Comparison of ENCODE assay signal across 9 cellular contexts in the genomic region with DNA sequence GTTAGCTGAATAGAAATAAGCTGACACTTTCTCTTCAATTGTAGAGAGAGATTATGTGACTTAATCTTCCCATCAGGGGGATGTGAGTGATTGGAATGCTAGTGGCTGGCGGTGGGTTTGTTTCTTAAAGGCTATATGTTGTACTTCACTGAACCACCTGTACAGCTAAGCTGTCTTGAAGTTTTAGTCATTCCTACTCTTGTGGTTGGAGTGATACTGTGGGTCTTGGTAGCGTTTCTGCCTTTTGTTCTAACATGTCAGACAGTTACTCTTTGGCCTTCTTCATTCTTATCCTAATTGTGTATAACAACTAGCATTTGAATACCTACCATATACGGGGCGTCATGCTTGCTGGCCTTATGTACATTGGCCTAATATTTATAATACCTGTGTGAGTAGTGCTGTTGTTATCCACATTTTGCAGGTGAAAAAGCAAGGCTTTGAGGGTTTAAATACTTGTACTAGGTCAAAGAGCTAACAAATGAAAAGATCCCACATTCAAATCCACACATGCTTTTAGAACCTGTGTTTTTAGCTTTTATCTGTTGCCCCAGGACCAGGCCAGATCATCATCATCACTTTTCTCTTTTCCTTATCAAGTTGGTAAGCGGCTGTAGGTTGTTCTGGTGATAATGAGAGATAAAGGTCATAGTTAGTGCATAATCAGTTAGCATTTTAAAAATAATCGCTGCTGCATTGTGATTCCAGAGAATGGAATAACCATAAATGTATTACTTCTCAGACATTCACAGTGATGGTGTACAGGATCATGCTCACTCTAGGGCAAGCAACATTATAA. TPM values are rescaled to one million over a fixed set of nuclear protein-coding genes. Genes with fewer than 3 reads are reported as not detected.
DNase-seq lines count a peak whose midpoint lies in the region; ATAC-seq and TF ChIP-seq lines count a peak whose summit lies in the region.
"Had no signal": no experiment of that assay in that cellular context is flagged by ENCODE, and none has a peak within 500 bp of the region (broad histone marks: within the 10 kb centered on the region; RNA-seq: fewer than 3 reads in every experiment).

No MANE protein-coding gene starts in this region.

- H3K4me1 ChIP-seq in neural progenitor cell (peaks cover 27% of the 10 kb centered on the region), PC-9 (replicated peaks; ENCODE audit: insufficient read depth) (0 out of 2 replicates have a peak, but pooled peaks cover 5% of the 10 kb centered on the region)

- no peak for TF ChIP-seq CTCF in neural progenitor cell (IDR thresholded peaks at IDR 0.05)
- no peak for TF ChIP-seq CTCF in PC-9 (conservative IDR thresholded peaks at IDR 0.05)

- no TSS peak for BruUV-seq in PC-9 (replicated peaks; lab: Mats Ljungman, UMichigan)

- H3K36me3 ChIP-seq in neural progenitor cell (no peaks in the 10 kb centered on the region), PC-9 (ENCODE audit: low read depth) (peaks cover 4% of the 10 kb centered on the region)

- H3K9me3 ChIP-seq in neural progenitor cell (ENCODE audit: low read depth): no peaks in the 10 kb centered on the region
- no peaks in the 10 kb centered on the region; the same call in 1 of the 2 replicates for H3K9me3 ChIP-seq in PC-9 (ENCODE audit: insufficient read depth, low read depth)

- no peak overlapping the region for H3K27ac ChIP-seq in neural progenitor cell
- H3K27ac ChIP-seq in PC-9: no peak overlapping the region

- POLR2A ChIA-PET in PC-9 (lab: Charles Lee; ENCODE audit: unreplicated experiment): no interaction called here

- H3K36me3 Mint-ChIP-seq in neural progenitor cell: peaks cover 44% of the 10 kb centered on the region

- intact Hi-C loops in PC-9 (cut with micrococcal nuclease; ENCODE audit: unreplicated experiment): no loop called here

- H3K9me2 ChIP-seq in PC-9 (ENCODE audit: insufficient read depth): no peaks in the 10 kb centered on the region

- H3K9me3 Mint-ChIP-seq in neural progenitor cell: peaks cover 55% of the 10 kb centered on the region

- ATAC-seq in GM21576 (IDR thresholded peaks at IDR 0.05; ENCODE audit: unreplicated experiment): peak; percentile 98
- peak; percentile 100 for ATAC-seq in HG03280 (IDR thresholded peaks at IDR 0.05; ENCODE audit: unreplicated experiment)

- no peak overlapping the region for H3K27ac Mint-ChIP-seq in neural progenitor cell

- H3F3A ChIP-seq in neural progenitor cell (ENCODE audit: low read depth) (peaks cover 18% of the 10 kb centered on the region), PC-9 (ENCODE audit: insufficient read depth, low read depth) (no peaks in the 10 kb centered on the region; the same call in 1 of the 2 replicates)

- H3K4me1 Mint-ChIP-seq in neural progenitor cell: no peaks in the 10 kb centered on the region

- no peak overlapping the region for H3K4me3 ChIP-seq in neural progenitor cell
- no peak overlapping the region for H3K4me3 ChIP-seq in PC-9

- peaks cover 3% of the 10 kb centered on the region for H3K27me3 Mint-ChIP-seq in neural progenitor cell (ENCODE audit: insufficient read depth, low read depth)

- no peaks in the 10 kb centered on the region for H3K27me3 ChIP-seq in neural progenitor cell
- H3K27me3 ChIP-seq in PC-9 (ENCODE audit: insufficient read depth, low read depth): no peaks in the 10 kb centered on the region

- no peak overlapping the region for H3K9ac ChIP-seq in neural progenitor cell

- no peak overlapping the region for H2AFZ ChIP-seq in neural progenitor cell (replicated peaks)
- no peak overlapping the region for H2AFZ ChIP-seq in PC-9

- H3K79me2 ChIP-seq in neural progenitor cell (ENCODE audit: low read depth) (peaks cover 81% of the 10 kb centered on the region), PC-9 (ENCODE audit: low read depth) (peaks cover 79% of the 10 kb centered on the region)

- DNase-seq in activated T-cell treated with anti-CD3 and anti-CD28 coated beads for 24 hours (ENCODE audit: low read depth): peak; percentile 28
- no peak for DNase-seq in activated T-cell treated with anti-CD3 and anti-CD28 coated beads, Interleukin-2, amount 50 U/mL, for 1 hour
- DNase-seq in neural progenitor cell (ENCODE audit: low spot score): peak; percentile 34
- no peak for DNase-seq in PC-9
- DNase-seq in stimulated activated naive CD4-positive, alpha-beta T cell (lab: John Stamatoyannopoulos, UW): no peak
- no peak for DNase-seq in T1000 (lab: John Stamatoyannopoulos, UW)
- DNase-seq: effector CD4-positive, alpha-beta T cell had no signal

- H3K4me2 ChIP-seq in neural progenitor cell (peak overlapping the region; percentile 20), PC-9 (no peak overlapping the region)

- H4K20me1 ChIP-seq in neural progenitor cell (ENCODE audit: low read depth) (peaks cover 30% of the 10 kb centered on the region), PC-9 (ENCODE audit: insufficient read depth) (no peaks in the 10 kb centered on the region)

- H3K4me3 Mint-ChIP-seq in neural progenitor cell: no peak overlapping the region

- CTCF ChIA-PET in PC-9 (lab: Charles Lee): no interaction called here

RNA-seq across cellular contexts. Expression of gene AKAP13, which starts 50.2 kb away (rescaled TPM):
- total RNA-seq in neural progenitor cell (ENCODE audit: low replicate concordance) (69.0 and 73.8 TPM in 2 replicates), PC-9 (2021) (78.3 and 82.5 TPM in 2 replicates)

Comparison
In these comparisons a context has a peak if more than half of its experiments do, and no peak if none do; other contexts are left out.
1. DNase-seq: peak in activated T-cell treated with anti-CD3 and anti-CD28 coated beads for 24 hours (single experiment) and neural progenitor cell (single experiment); none in activated T-cell treated with anti-CD3 and anti-CD28 coated beads, Interleukin-2, amount 50 U/mL, for 1 hour (single experiment), PC-9 (0 of 2), stimulated activated naive CD4-positive, alpha-beta T cell (0 of 6) and T1000 (single experiment).